In genomic region chrX:154840856-154841255, GRCh38 we compare ENCODE assay signal across 9 cellular contexts. TPM values are rescaled to one million over a fixed set of nuclear protein-coding genes. Genes with fewer than 3 reads are reported as not detected.
DNase-seq lines count a peak whose midpoint lies in the region; ATAC-seq and TF ChIP-seq lines count a peak whose summit lies in the region.
"Had no signal": no experiment of that assay in that cellular context is flagged by ENCODE, and none has a peak within 500 bp of the region (broad histone marks: within the 10 kb centered on the region; RNA-seq: fewer than 3 reads in every experiment).

No MANE protein-coding gene starts in this region.

- H3K27me3 ChIP-seq in A673 (replicated peaks; ENCODE audit: insufficient read depth, low read depth, low read length, poor library complexity) (no peaks in the 10 kb centered on the region), uterus (no peaks in the 10 kb centered on the region)

- H3K27ac ChIP-seq in A673 (ENCODE audit: low read depth, low read length, poor library complexity, severe bottlenecking) (no peak overlapping the region), uterus (no peak overlapping the region)
- H3K27ac ChIP-seq: epithelial cell of prostate had no signal

- TF ChIP-seq CTCF in A673 (conservative IDR thresholded peaks at IDR 0.05; ENCODE audit: low read depth, low read length) (peak; percentile 51; the same call in 1 of the 2 replicates), uterus (IDR thresholded peaks at IDR 0.05) (peak in 2 of 4 experiments; percentile 25 to 31)

- ATAC-seq in T-helper 17 cell: peak; percentile 48
- peak; percentile 60 to 61 for ATAC-seq in stimulated activated naive B cell treated with anti-CD40 and anti-IgM and Interleukin-4, amounts not matched to agents 10 μg/mL and 1 μg/mL and 100 μg/mL, for 72 hours (replicated peaks)

- in situ Hi-C loops in G401 (cut with HindIII; ENCODE audit: low sequenced_read_pairs): no loop called here

- POLR2A ChIA-PET in A673 (lab: Charles Lee; ENCODE audit: low non-redundant PET): no interaction called here

- no peaks in the 10 kb centered on the region for H3K27me3 Mint-ChIP-seq in T-helper 17 cell
- H3K27me3 Mint-ChIP-seq in stimulated activated naive B cell treated with anti-CD40 and anti-IgM and Interleukin-4, amounts not matched to agents 10 μg/mL and 1 μg/mL and 100 μg/mL, for 72 hours: no peaks in the 10 kb centered on the region

- peak; percentile 60 for DNase-seq in A673 (ENCODE audit: low spot score)
- peak; percentile 13 for DNase-seq in G401 (ENCODE audit: low spot score)
- peak; percentile 45 for DNase-seq in MV-4-11 (lab: John Stamatoyannopoulos, UW)
- DNase-seq in T-helper 17 cell: no peak
- DNase-seq in germinal center (ENCODE audit: low spot score): peak; percentile 27
- DNase-seq in stimulated activated naive B cell treated with anti-CD40 and anti-IgM and Interleukin-4, amounts not matched to agents 10 μg/mL and 1 μg/mL and 100 μg/mL, for 72 hours: no peak
- no peak for DNase-seq in uterus
- no peak for DNase-seq in activated T-cell treated with anti-CD3 and anti-CD28 coated beads, Interleukin-2, amount 50 U/mL, for 48 hours

- H3K36me3 ChIP-seq in A673 (ENCODE audit: insufficient read depth, low read length, poor library complexity, severe bottlenecking) (no peaks in the 10 kb centered on the region), uterus (no peaks in the 10 kb centered on the region)

- H3K27ac Mint-ChIP-seq in T-helper 17 cell: no peak overlapping the region
- H3K27ac Mint-ChIP-seq in stimulated activated naive B cell treated with anti-CD40 and anti-IgM and Interleukin-4, amounts not matched to agents 10 μg/mL and 1 μg/mL and 100 μg/mL, for 72 hours: no peak overlapping the region

- no peaks in the 10 kb centered on the region for H3K36me3 Mint-ChIP-seq in T-helper 17 cell (ENCODE audit: low read depth)
- H3K36me3 Mint-ChIP-seq in stimulated activated naive B cell treated with anti-CD40 and anti-IgM and Interleukin-4, amounts not matched to agents 10 μg/mL and 1 μg/mL and 100 μg/mL, for 72 hours: no peaks in the 10 kb centered on the region

- H3K9me3 Mint-ChIP-seq in stimulated activated naive B cell treated with anti-CD40 and anti-IgM and Interleukin-4, amounts not matched to agents 10 μg/mL and 1 μg/mL and 100 μg/mL, for 72 hours: no peaks in the 10 kb centered on the region

- intact Hi-C loops in A673 (cut with micrococcal nuclease; ENCODE audit: unreplicated experiment): loop anchor here (5.0 kb wide), 1 partner anchor 94 kb away; no protein-coding TSS in a partner anchor
- intact Hi-C loops in uterus (cut with DNase I; ENCODE audit: low total_unique reads): no loop called here

- H3K4me1 Mint-ChIP-seq in T-helper 17 cell: no peaks in the 10 kb centered on the region
- no peaks in the 10 kb centered on the region for H3K4me1 Mint-ChIP-seq in stimulated activated naive B cell treated with anti-CD40 and anti-IgM and Interleukin-4, amounts not matched to agents 10 μg/mL and 1 μg/mL and 100 μg/mL, for 72 hours

- H3K9me3 ChIP-seq in A673 (ENCODE audit: low read depth, low read length, poor library complexity, severe bottlenecking) (no peaks in the 10 kb centered on the region), T-helper 17 cell (ENCODE audit: control insufficient read depth, low read length, poor library complexity, severe bottlenecking) (no peaks in the 10 kb centered on the region), uterus (no peaks in the 10 kb centered on the region)

- H3K4me1 ChIP-seq in A673 (ENCODE audit: insufficient read depth, low read length, poor library complexity, severe bottlenecking): no peaks in the 10 kb centered on the region
- no peaks in the 10 kb centered on the region for H3K4me1 ChIP-seq in uterus

- CTCF ChIA-PET in A673 (lab: Charles Lee): interaction anchor here (0.6 kb wide), 1 partner anchor 258 kb away, joined by 4 read pairs; no protein-coding TSS in a partner anchor

- no peak overlapping the region for H3K4me3 ChIP-seq in A673 (ENCODE audit: low read depth, low read length, poor library complexity, severe bottlenecking)
- H3K4me3 ChIP-seq in uterus: no peak overlapping the region

- no peak for TF ChIP-seq POLR2A in uterus (IDR thresholded peaks at IDR 0.05)

- H3K4me3 Mint-ChIP-seq in T-helper 17 cell: no peak overlapping the region
- no peak overlapping the region for H3K4me3 Mint-ChIP-seq in stimulated activated naive B cell treated with anti-CD40 and anti-IgM and Interleukin-4, amounts not matched to agents 10 μg/mL and 1 μg/mL and 100 μg/mL, for 72 hours

- BruUV-seq in A673 (replicated peaks; lab: Mats Ljungman, UMichigan): no TSS peak

RNA-seq across cellular contexts. Expression of gene SMIM9, which starts 6.4 kb away (rescaled TPM):
- not detected in 2 replicates for total RNA-seq in A673 (2021)
- not detected in 2 replicates for total RNA-seq in G401 (2014; rRNA removed; shearing (Covaris generic))
- not detected for total RNA-seq in T-helper 17 cell
- not detected for total RNA-seq in uterus

RNA-seq across cellular contexts. Expression of gene MPP1, which starts 35.6 kb away (rescaled TPM):
- total RNA-seq in A673 (2021) (10.4 and 14.8 TPM in 2 replicates), T-helper 17 cell (10 to 100 TPM in 1 of 2 donors, 1 to 10 TPM in 1; 9.0 to 75.0 TPM), uterus (10 to 100 TPM in 3 of 4 donors, 1 to 10 TPM in 1; 8.5 to 31.0 (median 20.4) TPM)
- 13.0 and 13.4 TPM in 2 replicates for total RNA-seq in G401 (2014; rRNA removed; shearing (Covaris generic))

RNA-seq across cellular contexts. Expression of gene F8A1, which starts 45.3 kb away (rescaled TPM):
- total RNA-seq in A673 (2021) (25.0 and 25.2 TPM in 2 replicates), T-helper 17 cell (10 to 100 TPM; 18.0 to 19.0 TPM), uterus (10 to 100 TPM in 1 of 4 donors, 1 to 10 TPM in 2, under 1 TPM in 1; 0.28 to 16.7 (median 6.1) TPM)
- 3.7 TPM in 1 of 2 replicates, not detected in the other for total RNA-seq in G401 (2014; rRNA removed; shearing (Covaris generic))

Comparison
In these comparisons a context has a peak if more than half of its experiments do, and no peak if none do; other contexts are left out.
1. DNase-seq: peak in A673 (single experiment), G401 (single experiment), MV-4-11 (single experiment) and germinal center (single experiment); none in T-helper 17 cell (0 of 3), stimulated activated naive B cell treated with anti-CD40 and anti-IgM and Interleukin-4, amounts not matched to agents 10 μg/mL and 1 μg/mL and 100 μg/mL, for 72 hours (single experiment), uterus (0 of 2) and activated T-cell treated with anti-CD3 and anti-CD28 coated beads, Interleukin-2, amount 50 U/mL, for 48 hours (0 of 2).